12 cellular contexts compared by ENCODE assay signal in the genomic region with DNA sequence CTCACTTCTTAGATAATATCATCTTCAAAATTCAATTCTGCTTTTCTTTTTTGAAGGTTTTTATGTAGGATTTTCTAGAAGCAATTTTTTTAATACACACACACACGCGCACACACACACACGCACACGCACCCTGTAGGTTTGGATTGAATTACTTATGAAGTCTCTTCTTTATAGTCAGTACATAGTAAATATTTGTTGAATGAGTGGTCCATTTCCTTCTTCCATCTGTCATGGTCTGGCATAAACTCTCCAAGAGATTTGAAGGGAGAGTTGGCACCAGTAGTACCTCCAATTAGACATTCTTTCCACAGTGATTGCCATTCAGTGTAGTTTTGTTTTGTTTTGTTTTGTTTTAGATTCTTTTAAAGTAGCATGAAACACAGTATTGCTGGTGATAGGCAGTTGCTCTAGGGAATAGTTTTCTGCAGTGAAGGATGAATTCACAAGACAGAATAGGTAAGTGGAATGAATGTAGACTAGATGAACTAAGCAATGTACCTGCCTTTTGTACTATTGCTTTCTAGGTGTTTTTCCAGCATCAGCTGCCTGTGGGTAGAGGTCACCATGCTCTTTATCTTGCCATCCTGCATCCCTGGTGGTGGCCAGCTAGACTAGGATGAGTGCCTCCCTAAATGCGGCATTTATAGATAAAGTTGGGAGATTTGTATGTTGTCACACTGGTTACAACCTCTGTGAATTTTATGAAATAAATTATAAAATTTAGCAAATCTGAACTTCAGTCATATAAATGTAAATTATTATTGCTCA. TPM values are rescaled to one million over a fixed set of nuclear protein-coding genes. Genes with fewer than 3 reads are reported as not detected.
DNase-seq lines count a peak whose midpoint lies in the region; ATAC-seq and TF ChIP-seq lines count a peak whose summit lies in the region.
"Had no signal": no experiment of that assay in that cellular context is flagged by ENCODE, and none has a peak within 500 bp of the region (broad histone marks: within the 10 kb centered on the region; RNA-seq: fewer than 3 reads in every experiment).

No MANE protein-coding gene starts in this region.

- peaks cover 84% of the 10 kb centered on the region for H3K4me1 ChIP-seq in psoas muscle
- no peaks in the 10 kb centered on the region for H3K4me1 ChIP-seq in CD4-positive, alpha-beta memory T cell (ENCODE audit: insufficient read depth, low read length)

- H3K9me3 Mint-ChIP-seq in CD4-positive, alpha-beta memory T cell = peaks cover 0 to 5% (median 3%) of the 10 kb centered on the region in 8 donors
- H3K9me3 Mint-ChIP-seq: activated naive CD4-positive, alpha-beta T cell treated with anti-CD3 and anti-CD28 coated beads, Interleukin-2, amount 10 ng/mL, durations not matched to agents 7 days and 5 days had no signal

- peak; percentile 77 for DNase-seq in ELR (ENCODE audit: low read depth)
- DNase-seq in NCI-H446 treated with DMSO at 0.1 percent for 48 hours (lab: John Stamatoyannopoulos, UW) = peak; percentile 88
- DNase-seq in dermis microvascular lymphatic vessel endothelial cell (ENCODE audit: low read depth in 2 of 2) = peak; percentile 79 to 83
- no peak for DNase-seq in psoas muscle
- no peak for DNase-seq in 8988T
- DNase-seq in ecto neural progenitor cell (ENCODE audit: low spot score) = no peak
- no peak for DNase-seq in CD4-positive, alpha-beta memory T cell
- DNase-seq in AG08396 (ENCODE audit: low spot score) = no peak
- DNase-seq: activated CD4-positive, CD25-positive, alpha-beta regulatory T cell treated with anti-CD3 and anti-CD28 coated beads, Interleukin-2, amount 50 U/mL, for 72 hours; activated naive CD4-positive, alpha-beta T cell treated with anti-CD3 and anti-CD28 coated beads, Interleukin-2, amount 10 ng/mL, durations not matched to agents 7 days and 5 days; Karpas-422 had no signal

- WGBS in psoas muscle, 3 donors = 54 to 58% (median 58%) methylated on average over 5 of the region's 5 CpGs

- CTCF ChIA-PET in CD4-positive, alpha-beta memory T cell (lab: Charles Lee; ENCODE audit: partially characterized antibody) = no interaction called here

- TF ChIP-seq CTCF in psoas muscle (IDR thresholded peaks at IDR 0.05) = no peak

- H3K27ac ChIP-seq in psoas muscle = peak overlapping the region; percentile 99
- no peak overlapping the region for H3K27ac ChIP-seq in CD4-positive, alpha-beta memory T cell (ENCODE audit: low read depth, low read length)
- H3K27ac ChIP-seq: PC-9 had no signal

- H3K4me3 Mint-ChIP-seq in CD4-positive, alpha-beta memory T cell = no peak overlapping the region
- H3K4me3 Mint-ChIP-seq: activated naive CD4-positive, alpha-beta T cell treated with anti-CD3 and anti-CD28 coated beads, Interleukin-2, amount 10 ng/mL, durations not matched to agents 7 days and 5 days had no signal

- peaks cover 2 to 13% of the 10 kb centered on the region in 2 donors for H3K36me3 Mint-ChIP-seq in CD4-positive, alpha-beta memory T cell
- H3K36me3 Mint-ChIP-seq: activated naive CD4-positive, alpha-beta T cell treated with anti-CD3 and anti-CD28 coated beads, Interleukin-2, amount 10 ng/mL, durations not matched to agents 7 days and 5 days had no signal

- intact Hi-C loops in psoas muscle (cut with DNase I) = no loop called here
- intact Hi-C loops in CD4-positive, alpha-beta memory T cell (cut with micrococcal nuclease) = no loop called here

- H3K27ac Mint-ChIP-seq in CD4-positive, alpha-beta memory T cell = no peak overlapping the region
- H3K27ac Mint-ChIP-seq: activated naive CD4-positive, alpha-beta T cell treated with anti-CD3 and anti-CD28 coated beads, Interleukin-2, amount 10 ng/mL, durations not matched to agents 7 days and 5 days had no signal

- no peaks in the 10 kb centered on the region for H3K27me3 Mint-ChIP-seq in CD4-positive, alpha-beta memory T cell
- H3K27me3 Mint-ChIP-seq: activated naive CD4-positive, alpha-beta T cell treated with anti-CD3 and anti-CD28 coated beads, Interleukin-2, amount 10 ng/mL, durations not matched to agents 7 days and 5 days had no signal

- no peaks in the 10 kb centered on the region for H3K36me3 ChIP-seq in psoas muscle (ENCODE audit: insufficient read depth in 1 of 2, low read depth in 1 of 2)
- H3K36me3 ChIP-seq in CD4-positive, alpha-beta memory T cell (ENCODE audit: insufficient read depth, low read length) = no peaks in the 10 kb centered on the region

- POLR2A ChIA-PET in CD4-positive, alpha-beta memory T cell (lab: Charles Lee; ENCODE audit: partially characterized antibody) = interaction anchor here (0.6 kb wide), 1 partner anchor 65 kb away, joined by 3 read pairs; no protein-coding TSS in a partner anchor

- ATAC-seq in psoas muscle = peak; percentile 37 to 52 (median 46)

- H3K27me3 ChIP-seq in psoas muscle (ENCODE audit: insufficient read depth in 3 of 3, low read length in 2 of 3) = no peaks in the 10 kb centered on the region
- H3K27me3 ChIP-seq in CD4-positive, alpha-beta memory T cell (ENCODE audit: insufficient read depth, low read length) = no peaks in the 10 kb centered on the region

- peaks cover 4 to 21% (median 12%) of the 10 kb centered on the region in 4 donors for H3K4me1 Mint-ChIP-seq in CD4-positive, alpha-beta memory T cell
- H3K4me1 Mint-ChIP-seq: activated naive CD4-positive, alpha-beta T cell treated with anti-CD3 and anti-CD28 coated beads, Interleukin-2, amount 10 ng/mL, durations not matched to agents 7 days and 5 days had no signal

- H3K9me3 ChIP-seq in psoas muscle = no peaks in the 10 kb centered on the region
- no peaks in the 10 kb centered on the region for H3K9me3 ChIP-seq in CD4-positive, alpha-beta memory T cell (ENCODE audit: control insufficient read depth in 1 of 2, low read length in 2 of 2)

- H3K4me3 ChIP-seq in psoas muscle = no peak overlapping the region
- no peak overlapping the region for H3K4me3 ChIP-seq in CD4-positive, alpha-beta memory T cell (ENCODE audit: low read length in 2 of 2)
- H3K4me3 ChIP-seq: PC-9 had no signal

RNA-seq across cellular contexts. Expression of gene PDLIM5, which starts 20.5 kb away (rescaled TPM):
- total RNA-seq in dermis microvascular lymphatic vessel endothelial cell (71.0 and 78.5 TPM in 2 replicates), psoas muscle (100 to 1,000 TPM; 459 to 840 (median 509) TPM)
- 100 to 1,000 TPM; 215 to 533 (median 426) TPM for polyA plus RNA-seq in psoas muscle
- total RNA-seq in CD4-positive, alpha-beta memory T cell = 10 to 100 TPM; 37.4 to 38.9 TPM
- 10 to 100 TPM; 50.3 to 57.5 TPM for polyA plus RNA-seq in CD4-positive, alpha-beta memory T cell

Comparison
In these comparisons a context has a peak if more than half of its experiments do, and no peak if none do; other contexts are left out.
1. DNase-seq: peak in ELR (single experiment), NCI-H446 treated with DMSO at 0.1 percent for 48 hours (single experiment) and dermis microvascular lymphatic vessel endothelial cell (2 of 2); none in psoas muscle (0 of 2), 8988T (single experiment), ecto neural progenitor cell (single experiment), CD4-positive, alpha-beta memory T cell (0 of 5) and AG08396 (single experiment).